In the genomic region with DNA sequence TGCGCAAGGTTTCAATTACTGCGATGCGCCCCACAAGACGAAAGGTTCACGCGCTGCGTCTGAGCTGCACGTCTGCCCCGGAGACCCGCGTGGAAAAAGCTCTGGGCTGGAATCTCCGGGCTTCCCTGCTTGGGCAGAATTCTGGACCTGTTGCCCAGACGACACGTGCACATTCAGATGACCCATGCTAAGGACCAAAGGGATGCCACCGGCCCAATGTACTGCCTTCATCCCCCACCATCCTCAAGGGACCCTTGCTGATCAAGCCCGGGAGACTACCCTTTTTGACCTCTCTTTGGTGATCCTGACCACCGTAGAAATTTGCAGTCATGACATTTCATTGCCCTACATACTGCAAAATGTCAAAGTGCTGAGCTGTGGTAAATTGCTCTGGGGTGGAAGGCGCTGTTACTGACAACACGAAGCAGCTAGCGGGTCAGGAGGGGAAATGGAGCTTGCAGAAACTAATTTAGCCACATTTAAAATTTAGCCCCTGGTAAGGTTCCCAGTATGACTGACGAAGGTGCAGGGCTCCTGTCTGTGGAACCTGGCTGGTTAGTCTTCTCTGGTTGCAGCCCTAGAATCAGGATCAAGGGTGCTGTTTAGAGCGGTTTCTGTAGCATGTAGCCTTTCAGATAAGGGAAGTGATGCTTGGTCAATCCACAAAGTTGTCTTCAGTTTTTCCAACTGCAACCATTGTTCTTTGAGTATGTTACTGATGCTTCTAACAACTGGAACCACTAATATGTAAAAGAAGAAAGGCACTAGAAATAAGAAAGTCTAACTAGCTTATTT, we compare ENCODE assay signal across 8 cellular contexts.
A peak's percentile ranks its signal among the peaks of the same experiment; 100 is the strongest.
DNase-seq lines count a peak whose midpoint lies in the region; ATAC-seq and TF ChIP-seq lines count a peak whose summit lies in the region.

No MANE protein-coding gene starts in this region.

- intact Hi-C loops in mammary epithelial cell (cut with micrococcal nuclease): loop anchor here (2.0 to 5.0 kb wide), 4 partner anchors 46 to 101 kb away; no protein-coding TSS in a partner anchor

- CTCF ChIA-PET in AG04449 (lab: Yijun Ruan, JAX) (interaction anchor here (0.9 to 7.7 kb wide), 23 partner anchors 8 to 115 kb away, joined by 3 to 65 read pairs (median 4); no protein-coding TSS in a partner anchor), mammary epithelial cell (lab: Charles Lee; ENCODE audit: low non-redundant PET) (no interaction called here)

- peak overlapping the region; percentile 81 for H3K4me2 ChIP-seq in mammary epithelial cell (ENCODE audit: insufficient read depth, low read depth, low read length)

- peaks cover 9% of the 10 kb centered on the region for H3K4me1 ChIP-seq in mammary epithelial cell (ENCODE audit: insufficient read depth, low read length)
- H3K4me1 ChIP-seq in mucosa of stomach (ENCODE audit: control insufficient read depth, insufficient read depth, low read length): peaks cover 6% of the 10 kb centered on the region

- peaks cover 34% of the 10 kb centered on the region for H3K79me2 ChIP-seq in mammary epithelial cell (ENCODE audit: insufficient read depth, low read length)

- TF ChIP-seq CTCF in AG04449 (IDR thresholded peaks at IDR 0.05; ENCODE audit: insufficient read depth, low read length, missing control alignments) (no peak), mammary epithelial cell (conservative IDR thresholded peaks at IDR 0.05 in 1 of 2, IDR thresholded peaks at IDR 0.05 in 1 of 2; ENCODE audit: extremely low read depth in 1 of 2, insufficient read depth in 1 of 2, low read depth in 1 of 2, low read length in 2 of 2) (no peak)

- dilution Hi-C loops in mammary epithelial cell (cut with HindIII; ENCODE audit: low sequenced_read_pairs): no loop called here

- H3K27ac ChIP-seq in mammary epithelial cell (ENCODE audit: insufficient read depth, low read depth, low read length): no peak overlapping the region

- H2AFZ ChIP-seq in mammary epithelial cell (ENCODE audit: low read depth, low read length): peak overlapping the region; percentile 92

- in situ Hi-C loops in mammary epithelial cell (cut with MboI; ENCODE audit: low sequenced_read_pairs in 2 of 2): no loop called here

- H3K9ac ChIP-seq in mammary epithelial cell (ENCODE audit: insufficient read depth, low read length): peak overlapping the region; percentile 36
- peak overlapping the region; percentile 82 for H3K9ac ChIP-seq in mucosa of stomach (ENCODE audit: low read length)

- no peaks in the 10 kb centered on the region for H3K9me3 ChIP-seq in mammary epithelial cell (replicated peaks; ENCODE audit: insufficient read depth, low read length)
- H3K9me3 ChIP-seq in mucosa of stomach (ENCODE audit: control insufficient read depth, low read length): no peaks in the 10 kb centered on the region

- H3K36me3 ChIP-seq in mammary epithelial cell (ENCODE audit: insufficient read depth, low read length) (peaks cover 6% of the 10 kb centered on the region), mucosa of stomach (ENCODE audit: control insufficient read depth, insufficient read depth, low read length) (no peaks in the 10 kb centered on the region)

- peak overlapping the region; percentile 83 for H3K4me3 ChIP-seq in AG04449 (ENCODE audit: low read depth, low read length)
- peak overlapping the region; percentile 56 to 84 (median 67) for H3K4me3 ChIP-seq in mammary epithelial cell (replicated peaks in 1 of 3; ENCODE audit: insufficient read depth in 1 of 3, low read depth in 2 of 3, low read length in 3 of 3)
- H3K4me3 ChIP-seq in mucosa of stomach (ENCODE audit: low read length): peak overlapping the region; percentile 78

- ATAC-seq in HG03159 (IDR thresholded peaks at IDR 0.05; ENCODE audit: unreplicated experiment) (peak; percentile 36), GM21515 (IDR thresholded peaks at IDR 0.05; ENCODE audit: unreplicated experiment) (no peak)

- WGBS in mammary epithelial cell (ENCODE audit: low coverage, missing lambda C conversion rate): 60% methylated on average over 17 of the region's 22 CpGs

- DNase-seq in AG04449 (ENCODE audit: low read depth, low spot score) (no peak), mammary epithelial cell (no peak), NCI-H748 treated with DMSO at 0.1 percent for 48 hours (lab: John Stamatoyannopoulos, UW) (no peak), NCI-H510A treated with DMSO at 0.1 percent for 48 hours (lab: John Stamatoyannopoulos, UW) (no peak), dermis blood vessel endothelial cell (no peak)

- POLR2A ChIA-PET in AG04449 (lab: Yijun Ruan, JAX): interaction anchor here (3.1 kb wide), 1 partner anchor 78 kb away, joined by 17 read pairs; no protein-coding TSS in a partner anchor

- no peaks in the 10 kb centered on the region for H3K27me3 ChIP-seq in mammary epithelial cell (ENCODE audit: insufficient read depth, low read length)
- peaks cover 5% of the 10 kb centered on the region for H3K27me3 ChIP-seq in mucosa of stomach (ENCODE audit: control insufficient read depth, insufficient read depth, low read length)

- no TSS peak for BruUV-seq in mammary epithelial cell (replicated peaks; lab: Mats Ljungman, UMichigan)

- H4K20me1 ChIP-seq in mammary epithelial cell (ENCODE audit: insufficient read depth, low read length): no peaks in the 10 kb centered on the region
